1 cellular context compared by ENCODE assay signal in the genomic region with DNA sequence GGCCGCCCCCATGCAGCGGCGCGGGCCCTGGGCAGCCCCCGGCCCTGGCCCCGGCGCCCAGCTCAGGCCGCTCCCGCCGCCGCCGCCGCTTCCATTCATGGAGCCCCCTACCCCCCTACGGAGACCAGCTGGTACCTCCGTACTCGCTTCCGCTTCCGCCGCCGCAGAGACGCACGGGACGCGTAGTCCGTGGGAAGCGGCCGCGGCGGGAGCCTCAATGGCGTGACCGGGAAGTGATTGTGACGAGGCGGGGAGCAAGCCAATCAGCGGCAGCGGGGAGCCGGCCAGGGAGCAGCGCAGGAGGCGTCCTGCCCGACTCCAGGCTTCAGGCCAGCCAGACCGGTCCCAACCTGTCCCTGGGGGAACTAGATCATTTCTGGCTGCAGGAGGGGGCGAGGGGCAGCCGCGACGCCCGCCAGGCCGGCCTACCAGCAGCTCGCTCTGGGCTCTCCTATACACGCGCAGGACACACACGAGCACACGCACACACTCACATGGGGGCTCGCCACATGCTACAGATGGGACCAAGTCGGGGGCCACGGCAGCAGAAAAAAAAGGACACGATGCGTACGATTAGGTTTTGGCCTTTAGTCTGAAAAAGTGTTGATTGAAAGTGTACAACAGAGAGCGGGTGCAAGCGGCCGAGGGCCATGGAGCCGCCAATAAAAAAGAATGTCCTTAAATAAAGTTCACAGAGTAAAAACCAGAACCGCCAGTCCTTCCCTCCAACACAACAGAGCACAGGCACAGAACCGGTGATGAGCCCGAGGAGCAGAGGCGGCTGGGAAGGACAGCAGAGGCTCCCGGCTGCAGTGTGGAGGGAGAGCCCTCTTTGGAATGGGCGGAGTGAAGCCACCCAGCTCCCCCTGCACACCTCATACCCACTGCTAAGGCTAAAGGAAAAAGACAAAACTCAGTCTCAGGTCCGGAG.
TF ChIP-seq lines count a peak whose summit lies in the region.

A gene with protein sequence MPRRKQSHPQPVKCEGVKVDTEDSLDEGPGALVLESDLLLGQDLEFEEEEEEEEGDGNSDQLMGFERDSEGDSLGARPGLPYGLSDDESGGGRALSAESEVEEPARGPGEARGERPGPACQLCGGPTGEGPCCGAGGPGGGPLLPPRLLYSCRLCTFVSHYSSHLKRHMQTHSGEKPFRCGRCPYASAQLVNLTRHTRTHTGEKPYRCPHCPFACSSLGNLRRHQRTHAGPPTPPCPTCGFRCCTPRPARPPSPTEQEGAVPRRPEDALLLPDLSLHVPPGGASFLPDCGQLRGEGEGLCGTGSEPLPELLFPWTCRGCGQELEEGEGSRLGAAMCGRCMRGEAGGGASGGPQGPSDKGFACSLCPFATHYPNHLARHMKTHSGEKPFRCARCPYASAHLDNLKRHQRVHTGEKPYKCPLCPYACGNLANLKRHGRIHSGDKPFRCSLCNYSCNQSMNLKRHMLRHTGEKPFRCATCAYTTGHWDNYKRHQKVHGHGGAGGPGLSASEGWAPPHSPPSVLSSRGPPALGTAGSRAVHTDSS (minus strand): TSS at position 109 of the 931 bp plus-strand sequence. CDS start 208 bp downstream, outside the sequence.

TF ChIP-seq in HepG2, 621 proteins besides CTCF, POLR2A, EP300 and RAD21 (continued from another document and continues in another):
- TF ChIP-seq, protein P1, sequence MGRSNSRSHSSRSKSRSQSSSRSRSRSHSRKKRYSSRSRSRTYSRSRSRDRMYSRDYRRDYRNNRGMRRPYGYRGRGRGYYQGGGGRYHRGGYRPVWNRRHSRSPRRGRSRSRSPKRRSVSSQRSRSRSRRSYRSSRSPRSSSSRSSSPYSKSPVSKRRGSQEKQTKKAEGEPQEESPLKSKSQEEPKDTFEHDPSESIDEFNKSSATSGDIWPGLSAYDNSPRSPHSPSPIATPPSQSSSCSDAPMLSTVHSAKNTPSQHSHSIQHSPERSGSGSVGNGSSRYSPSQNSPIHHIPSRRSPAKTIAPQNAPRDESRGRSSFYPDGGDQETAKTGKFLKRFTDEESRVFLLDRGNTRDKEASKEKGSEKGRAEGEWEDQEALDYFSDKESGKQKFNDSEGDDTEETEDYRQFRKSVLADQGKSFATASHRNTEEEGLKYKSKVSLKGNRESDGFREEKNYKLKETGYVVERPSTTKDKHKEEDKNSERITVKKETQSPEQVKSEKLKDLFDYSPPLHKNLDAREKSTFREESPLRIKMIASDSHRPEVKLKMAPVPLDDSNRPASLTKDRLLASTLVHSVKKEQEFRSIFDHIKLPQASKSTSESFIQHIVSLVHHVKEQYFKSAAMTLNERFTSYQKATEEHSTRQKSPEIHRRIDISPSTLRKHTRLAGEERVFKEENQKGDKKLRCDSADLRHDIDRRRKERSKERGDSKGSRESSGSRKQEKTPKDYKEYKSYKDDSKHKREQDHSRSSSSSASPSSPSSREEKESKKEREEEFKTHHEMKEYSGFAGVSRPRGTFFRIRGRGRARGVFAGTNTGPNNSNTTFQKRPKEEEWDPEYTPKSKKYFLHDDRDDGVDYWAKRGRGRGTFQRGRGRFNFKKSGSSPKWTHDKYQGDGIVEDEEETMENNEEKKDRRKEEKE (IDR thresholded peaks at IDR 0.05) = no peak
- TF ChIP-seq ZNF782 (CRISPR knock-in tag; IDR thresholded peaks at IDR 0.05; ENCODE audit: borderline replicate concordance) (no peak), STAT5B (CRISPR knock-in tag; IDR thresholded peaks at IDR 0.05) (no peak), KDM2A (CRISPR knock-in tag; IDR thresholded peaks at IDR 0.05; ENCODE audit: borderline replicate concordance, low read depth) (peak; percentile 96), SRSF1 (optimal IDR thresholded peaks at IDR 0.05; ENCODE audit: low read depth, low read length) (peak; percentile 79), RBM39 (IDR thresholded peaks at IDR 0.05; ENCODE audit: low read depth, low read length, poor library complexity, severe bottlenecking) (no peak), ZNF772 (CRISPR knock-in tag; IDR thresholded peaks at IDR 0.05) (0 out of 2 replicates have a peak, but pooled peaks have one; percentile 69), ZNF547 (CRISPR knock-in tag; IDR thresholded peaks at IDR 0.05) (peak; percentile 63; the same call in 1 of the 2 replicates), ZNF713 (CRISPR knock-in tag; IDR thresholded peaks at IDR 0.05) (no peak), MAZ (IDR thresholded peaks at IDR 0.05; ENCODE audit: borderline replicate concordance, low read depth, low read length) (no peak), MAZ (CRISPR knock-in tag; IDR thresholded peaks at IDR 0.05; ENCODE audit: low read depth) (no peak), ZNF256 (CRISPR knock-in tag; conservative IDR thresholded peaks at IDR 0.05) (no peak), ZSCAN21 (CRISPR knock-in tag; IDR thresholded peaks at IDR 0.05; ENCODE audit: borderline replicate concordance) (no peak), DNMT3B (CRISPR knock-in tag; conservative IDR thresholded peaks at IDR 0.05) (no peak), PHF21A (CRISPR knock-in tag; IDR thresholded peaks at IDR 0.05) (no peak), ZNF317 (CRISPR knock-in tag; IDR thresholded peaks at IDR 0.05) (no peak), CBX1 (IDR thresholded peaks at IDR 0.05; ENCODE audit: low read depth) (no peak), KDM5B (CRISPR knock-in tag; IDR thresholded peaks at IDR 0.05; ENCODE audit: borderline replicate concordance) (0 out of 2 replicates have a peak, but pooled peaks have one; percentile 34), ZNF251 (CRISPR knock-in tag; IDR thresholded peaks at IDR 0.05) (no peak), PCBP2 (optimal IDR thresholded peaks at IDR 0.05; ENCODE audit: low read depth, low read length, poor library complexity, severe bottlenecking) (no peak), BRD4 (CRISPR knock-in tag; IDR thresholded peaks at IDR 0.05) (no peak), POLR2G (IDR thresholded peaks at IDR 0.05; ENCODE audit: low read depth, low read length) (peak; percentile 68; the same call in 1 of the 2 replicates), ZNF777 (CRISPR knock-in tag; IDR thresholded peaks at IDR 0.05) (no peak), PAF1 (CRISPR knock-in tag; IDR thresholded peaks at IDR 0.05) (no peak), REPIN1 (CRISPR knock-in tag; IDR thresholded peaks at IDR 0.05; ENCODE audit: borderline replicate concordance, low read depth) (no peak), ZNF724P (CRISPR knock-in tag; IDR thresholded peaks at IDR 0.05; ENCODE audit: borderline replicate concordance) (peak; percentile 69; the same call in 1 of the 2 replicates), ZNF546 (CRISPR knock-in tag; conservative IDR thresholded peaks at IDR 0.05) (no peak), ZNF501 (CRISPR knock-in tag; IDR thresholded peaks at IDR 0.05) (no peak)
- TF ChIP-seq, protein P2, sequence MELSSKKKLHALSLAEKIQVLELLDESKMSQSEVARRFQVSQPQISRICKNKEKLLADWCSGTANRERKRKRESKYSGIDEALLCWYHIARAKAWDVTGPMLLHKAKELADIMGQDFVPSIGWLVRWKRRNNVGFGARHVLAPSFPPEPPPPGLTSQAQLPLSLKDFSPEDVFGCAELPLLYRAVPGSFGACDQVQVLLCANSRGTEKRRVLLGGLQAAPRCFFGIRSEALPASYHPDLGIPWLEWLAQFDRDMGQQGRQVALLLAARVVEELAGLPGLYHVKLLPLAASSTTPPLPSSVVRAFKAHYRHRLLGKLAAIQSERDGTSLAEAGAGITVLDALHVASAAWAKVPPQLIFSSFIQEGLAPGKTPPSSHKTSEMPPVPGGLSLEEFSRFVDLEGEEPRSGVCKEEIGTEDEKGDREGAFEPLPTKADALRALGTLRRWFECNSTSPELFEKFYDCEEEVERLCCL (CRISPR knock-in tag; IDR thresholded peaks at IDR 0.05; ENCODE audit: borderline replicate concordance) = no peak
- TF ChIP-seq, protein P3, sequence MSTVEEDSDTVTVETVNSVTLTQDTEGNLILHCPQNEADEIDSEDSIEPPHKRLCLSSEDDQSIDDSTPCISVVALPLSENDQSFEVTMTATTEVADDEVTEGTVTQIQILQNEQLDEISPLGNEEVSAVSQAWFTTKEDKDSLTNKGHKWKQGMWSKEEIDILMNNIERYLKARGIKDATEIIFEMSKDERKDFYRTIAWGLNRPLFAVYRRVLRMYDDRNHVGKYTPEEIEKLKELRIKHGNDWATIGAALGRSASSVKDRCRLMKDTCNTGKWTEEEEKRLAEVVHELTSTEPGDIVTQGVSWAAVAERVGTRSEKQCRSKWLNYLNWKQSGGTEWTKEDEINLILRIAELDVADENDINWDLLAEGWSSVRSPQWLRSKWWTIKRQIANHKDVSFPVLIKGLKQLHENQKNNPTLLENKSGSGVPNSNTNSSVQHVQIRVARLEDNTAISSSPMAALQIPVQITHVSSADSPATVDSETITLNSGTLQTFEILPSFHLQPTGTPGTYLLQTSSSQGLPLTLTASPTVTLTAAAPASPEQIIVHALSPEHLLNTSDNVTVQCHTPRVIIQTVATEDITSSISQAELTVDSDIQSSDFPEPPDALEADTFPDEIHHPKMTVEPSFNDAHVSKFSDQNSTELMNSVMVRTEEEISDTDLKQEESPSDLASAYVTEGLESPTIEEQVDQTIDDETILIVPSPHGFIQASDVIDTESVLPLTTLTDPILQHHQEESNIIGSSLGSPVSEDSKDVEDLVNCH (CRISPR knock-in tag; IDR thresholded peaks at IDR 0.05) = no peak
- TF ChIP-seq, protein P4, sequence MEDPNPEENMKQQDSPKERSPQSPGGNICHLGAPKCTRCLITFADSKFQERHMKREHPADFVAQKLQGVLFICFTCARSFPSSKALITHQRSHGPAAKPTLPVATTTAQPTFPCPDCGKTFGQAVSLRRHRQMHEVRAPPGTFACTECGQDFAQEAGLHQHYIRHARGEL (CRISPR knock-in tag; IDR thresholded peaks at IDR 0.05) = no peak
- TF ChIP-seq, protein P5, sequence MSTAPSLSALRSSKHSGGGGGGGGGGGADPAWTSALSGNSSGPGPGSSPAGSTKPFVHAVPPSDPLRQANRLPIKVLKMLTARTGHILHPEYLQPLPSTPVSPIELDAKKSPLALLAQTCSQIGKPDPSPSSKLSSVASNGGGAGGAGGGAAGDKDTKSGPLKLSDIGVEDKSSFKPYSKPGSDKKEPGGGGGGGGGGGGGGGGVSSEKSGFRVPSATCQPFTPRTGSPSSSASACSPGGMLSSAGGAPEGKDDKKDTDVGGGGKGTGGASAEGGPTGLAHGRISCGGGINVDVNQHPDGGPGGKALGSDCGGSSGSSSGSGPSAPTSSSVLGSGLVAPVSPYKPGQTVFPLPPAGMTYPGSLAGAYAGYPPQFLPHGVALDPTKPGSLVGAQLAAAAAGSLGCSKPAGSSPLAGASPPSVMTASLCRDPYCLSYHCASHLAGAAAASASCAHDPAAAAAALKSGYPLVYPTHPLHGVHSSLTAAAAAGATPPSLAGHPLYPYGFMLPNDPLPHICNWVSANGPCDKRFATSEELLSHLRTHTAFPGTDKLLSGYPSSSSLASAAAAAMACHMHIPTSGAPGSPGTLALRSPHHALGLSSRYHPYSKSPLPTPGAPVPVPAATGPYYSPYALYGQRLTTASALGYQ (CRISPR knock-in tag; IDR thresholded peaks at IDR 0.05) = no peak
- TF ChIP-seq, protein P6, sequence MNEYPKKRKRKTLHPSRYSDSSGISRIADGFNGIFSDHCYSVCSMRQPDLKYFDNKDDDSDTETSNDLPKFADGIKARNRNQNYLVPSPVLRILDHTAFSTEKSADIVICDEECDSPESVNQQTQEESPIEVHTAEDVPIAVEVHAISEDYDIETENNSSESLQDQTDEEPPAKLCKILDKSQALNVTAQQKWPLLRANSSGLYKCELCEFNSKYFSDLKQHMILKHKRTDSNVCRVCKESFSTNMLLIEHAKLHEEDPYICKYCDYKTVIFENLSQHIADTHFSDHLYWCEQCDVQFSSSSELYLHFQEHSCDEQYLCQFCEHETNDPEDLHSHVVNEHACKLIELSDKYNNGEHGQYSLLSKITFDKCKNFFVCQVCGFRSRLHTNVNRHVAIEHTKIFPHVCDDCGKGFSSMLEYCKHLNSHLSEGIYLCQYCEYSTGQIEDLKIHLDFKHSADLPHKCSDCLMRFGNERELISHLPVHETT (CRISPR knock-in tag; conservative IDR thresholded peaks at IDR 0.05) = 0 out of 2 replicates have a peak, but pooled peaks have one; percentile 30
- TF ChIP-seq, protein P7, sequence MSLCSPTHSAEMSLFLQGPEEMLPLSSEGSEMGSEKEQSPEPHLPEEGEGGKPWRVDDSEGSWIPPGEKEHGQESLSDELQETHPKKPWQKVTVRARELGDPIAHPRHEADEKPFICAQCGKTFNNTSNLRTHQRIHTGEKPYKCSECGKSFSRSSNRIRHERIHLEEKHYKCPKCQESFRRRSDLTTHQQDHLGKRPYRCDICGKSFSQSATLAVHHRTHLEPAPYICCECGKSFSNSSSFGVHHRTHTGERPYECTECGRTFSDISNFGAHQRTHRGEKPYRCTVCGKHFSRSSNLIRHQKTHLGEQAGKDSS (CRISPR knock-in tag; IDR thresholded peaks at IDR 0.05; ENCODE audit: borderline replicate concordance, low read depth) = no peak
- TF ChIP-seq, protein P8, sequence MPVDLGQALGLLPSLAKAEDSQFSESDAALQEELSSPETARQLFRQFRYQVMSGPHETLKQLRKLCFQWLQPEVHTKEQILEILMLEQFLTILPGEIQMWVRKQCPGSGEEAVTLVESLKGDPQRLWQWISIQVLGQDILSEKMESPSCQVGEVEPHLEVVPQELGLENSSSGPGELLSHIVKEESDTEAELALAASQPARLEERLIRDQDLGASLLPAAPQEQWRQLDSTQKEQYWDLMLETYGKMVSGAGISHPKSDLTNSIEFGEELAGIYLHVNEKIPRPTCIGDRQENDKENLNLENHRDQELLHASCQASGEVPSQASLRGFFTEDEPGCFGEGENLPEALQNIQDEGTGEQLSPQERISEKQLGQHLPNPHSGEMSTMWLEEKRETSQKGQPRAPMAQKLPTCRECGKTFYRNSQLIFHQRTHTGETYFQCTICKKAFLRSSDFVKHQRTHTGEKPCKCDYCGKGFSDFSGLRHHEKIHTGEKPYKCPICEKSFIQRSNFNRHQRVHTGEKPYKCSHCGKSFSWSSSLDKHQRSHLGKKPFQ (CRISPR knock-in tag; IDR thresholded peaks at IDR 0.05; ENCODE audit: insufficient replicate concordance) = no peak
- TF ChIP-seq, protein P9, sequence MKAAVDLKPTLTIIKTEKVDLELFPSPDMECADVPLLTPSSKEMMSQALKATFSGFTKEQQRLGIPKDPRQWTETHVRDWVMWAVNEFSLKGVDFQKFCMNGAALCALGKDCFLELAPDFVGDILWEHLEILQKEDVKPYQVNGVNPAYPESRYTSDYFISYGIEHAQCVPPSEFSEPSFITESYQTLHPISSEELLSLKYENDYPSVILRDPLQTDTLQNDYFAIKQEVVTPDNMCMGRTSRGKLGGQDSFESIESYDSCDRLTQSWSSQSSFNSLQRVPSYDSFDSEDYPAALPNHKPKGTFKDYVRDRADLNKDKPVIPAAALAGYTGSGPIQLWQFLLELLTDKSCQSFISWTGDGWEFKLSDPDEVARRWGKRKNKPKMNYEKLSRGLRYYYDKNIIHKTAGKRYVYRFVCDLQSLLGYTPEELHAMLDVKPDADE (CRISPR knock-in tag; IDR thresholded peaks at IDR 0.05) = no peak
- TF ChIP-seq, protein P10, sequence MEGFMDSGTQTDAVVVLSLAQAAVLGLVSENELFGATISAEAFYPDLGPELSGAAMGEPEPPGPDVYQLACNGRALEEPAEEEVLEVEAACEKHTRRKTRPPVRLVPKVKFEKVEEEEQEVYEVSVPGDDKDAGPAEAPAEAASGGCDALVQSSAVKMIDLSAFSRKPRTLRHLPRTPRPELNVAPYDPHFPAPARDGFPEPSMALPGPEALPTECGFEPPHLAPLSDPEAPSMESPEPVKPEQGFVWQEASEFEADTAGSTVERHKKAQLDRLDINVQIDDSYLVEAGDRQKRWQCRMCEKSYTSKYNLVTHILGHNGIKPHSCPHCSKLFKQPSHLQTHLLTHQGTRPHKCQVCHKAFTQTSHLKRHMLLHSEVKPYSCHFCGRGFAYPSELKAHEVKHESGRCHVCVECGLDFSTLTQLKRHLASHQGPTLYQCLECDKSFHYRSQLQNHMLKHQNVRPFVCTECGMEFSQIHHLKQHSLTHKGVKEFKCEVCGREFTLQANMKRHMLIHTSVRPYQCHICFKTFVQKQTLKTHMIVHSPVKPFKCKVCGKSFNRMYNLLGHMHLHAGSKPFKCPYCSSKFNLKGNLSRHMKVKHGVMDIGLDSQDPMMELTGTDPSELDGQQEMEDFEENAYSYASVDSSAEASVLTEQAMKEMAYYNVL (CRISPR knock-in tag; IDR thresholded peaks at IDR 0.05; ENCODE audit: borderline replicate concordance) = no peak
